Comparison of ENCODE assay signal across 8 cellular contexts in genomic region chr19:6500837-6501739, GRCh38. TPM values are rescaled to one million over a fixed set of nuclear protein-coding genes. Genes with fewer than 3 reads are reported as not detected.
A peak's percentile ranks its signal among the peaks of the same experiment; 100 is the strongest.
DNase-seq lines count a peak whose midpoint lies in the region; ATAC-seq and TF ChIP-seq lines count a peak whose summit lies in the region.

No MANE protein-coding gene starts in this region.

- no peaks in the 10 kb centered on the region for H3K9me3 ChIP-seq in breast epithelium
- no peaks in the 10 kb centered on the region for H3K9me3 ChIP-seq in iPS-18a (ENCODE audit: control insufficient read depth, low read depth, low read length)
- H3K9me3 ChIP-seq in suprapubic skin = no peaks in the 10 kb centered on the region

- H3K27ac Mint-ChIP-seq in MCF 10A (ENCODE audit: low read depth, unreplicated experiment) = no peak overlapping the region
- H3K27ac Mint-ChIP-seq in activated CD8-positive, alpha-beta T cell treated with anti-CD3 and anti-CD28 coated beads, Interleukin-2, amount 10 ng/mL, durations not matched to agents 7 days and 5 days = no peak overlapping the region

- TF ChIP-seq CTCF in MCF 10A (IDR thresholded peaks at IDR 0.05; ENCODE audit: unreplicated experiment) = no peak
- TF ChIP-seq CTCF in breast epithelium (IDR thresholded peaks at IDR 0.05) = no peak
- no peak for TF ChIP-seq CTCF in suprapubic skin (IDR thresholded peaks at IDR 0.05)

- WGBS in suprapubic skin = 68% methylated on average over 20 of the region's 24 CpGs

- H3K27me3 Mint-ChIP-seq in MCF 10A (ENCODE audit: insufficient read depth, unreplicated experiment) = peaks cover 12% of the 10 kb centered on the region
- peaks cover 6% of the 10 kb centered on the region for H3K27me3 Mint-ChIP-seq in activated CD8-positive, alpha-beta T cell treated with anti-CD3 and anti-CD28 coated beads, Interleukin-2, amount 10 ng/mL, durations not matched to agents 7 days and 5 days (ENCODE audit: low read depth)

- H3K36me3 ChIP-seq in breast epithelium (no peaks in the 10 kb centered on the region), iPS-18a (ENCODE audit: control insufficient read depth, low read depth, low read length) (no peaks in the 10 kb centered on the region), suprapubic skin (no peaks in the 10 kb centered on the region)

- H3K36me3 Mint-ChIP-seq in MCF 10A (ENCODE audit: insufficient read depth, unreplicated experiment) = no peaks in the 10 kb centered on the region
- no peaks in the 10 kb centered on the region for H3K36me3 Mint-ChIP-seq in activated CD8-positive, alpha-beta T cell treated with anti-CD3 and anti-CD28 coated beads, Interleukin-2, amount 10 ng/mL, durations not matched to agents 7 days and 5 days (ENCODE audit: low read depth)

- intact Hi-C loops in MCF 10A (cut with micrococcal nuclease) (no loop called here), breast epithelium (cut with DNase I; ENCODE audit: low total_unique reads) (no loop called here)

- H3K9ac ChIP-seq in iPS-18a (ENCODE audit: low read length) = no peak overlapping the region

- H3K4me3 ChIP-seq in breast epithelium = peak overlapping the region in 1 of 3 donors; percentile 65
- peak overlapping the region; percentile 55 for H3K4me3 ChIP-seq in iPS-18a (ENCODE audit: low read length)
- H3K4me3 ChIP-seq in suprapubic skin = peak overlapping the region; percentile 48

- CTCF ChIA-PET in MCF 10A (lab: Yijun Ruan, JAX) = interaction anchor here (0.5 kb wide), 1 partner anchor 131 kb away, joined by 3 read pairs; no protein-coding TSS in a partner anchor
- CTCF ChIA-PET in activated CD8-positive, alpha-beta T cell treated with anti-CD3 and anti-CD28 coated beads, Interleukin-2, amount 10 ng/mL, durations not matched to agents 7 days and 5 days (lab: Charles Lee) = interaction anchor here (1.2 to 1.6 kb wide), 2 partner anchors 13 to 16 kb away, joined by 3 read pairs; no protein-coding TSS in a partner anchor

- POLR2A ChIA-PET in MCF 10A (lab: Yijun Ruan, JAX) = no interaction called here
- POLR2A ChIA-PET in activated CD8-positive, alpha-beta T cell treated with anti-CD3 and anti-CD28 coated beads, Interleukin-2, amount 10 ng/mL, durations not matched to agents 7 days and 5 days (lab: Charles Lee) = interaction anchor here (0.6 to 1.2 kb wide), 2 partner anchors 20 to 183 kb away, joined by 4 read pairs; partner anchors contain the start of gene DENND1C

- no peak overlapping the region for H3K27ac ChIP-seq in breast epithelium
- no peak overlapping the region for H3K27ac ChIP-seq in iPS-18a (ENCODE audit: low read length)
- H3K27ac ChIP-seq in suprapubic skin = no peak overlapping the region

- DNase-seq in MCF 10A (ENCODE audit: unreplicated experiment) (no peak), breast epithelium (ENCODE audit: low spot score in 2 of 2) (no peak), suprapubic skin (ENCODE audit: low spot score in 2 of 2) (no peak), HCEC 1CT (no peak), islet precursor cell (no peak), NCI-H524 treated with DMSO at 0.1 percent for 48 hours (lab: John Stamatoyannopoulos, UW) (no peak)
- no peak for DNase-seq in activated CD8-positive, alpha-beta T cell treated with anti-CD3 and anti-CD28 coated beads, Interleukin-2, amount 10 ng/mL, durations not matched to agents 7 days and 5 days

- no peak for ATAC-seq in activated CD8-positive, alpha-beta T cell treated with anti-CD3 and anti-CD28 coated beads, Interleukin-2, amount 10 ng/mL, durations not matched to agents 7 days and 5 days

- H3K4me1 Mint-ChIP-seq in MCF 10A (ENCODE audit: insufficient read depth, unreplicated experiment) = no peaks in the 10 kb centered on the region
- H3K4me1 Mint-ChIP-seq in activated CD8-positive, alpha-beta T cell treated with anti-CD3 and anti-CD28 coated beads, Interleukin-2, amount 10 ng/mL, durations not matched to agents 7 days and 5 days (ENCODE audit: low read depth) = peaks cover 35% of the 10 kb centered on the region

- BruUV-seq in MCF 10A (replicated peaks; lab: Mats Ljungman, UMichigan) = no TSS peak

- H3K27me3 ChIP-seq in breast epithelium = peaks cover 7 to 36% of the 10 kb centered on the region in 2 donors
- peaks cover 14% of the 10 kb centered on the region for H3K27me3 ChIP-seq in iPS-18a (ENCODE audit: control insufficient read depth, insufficient read depth, low read length)
- peaks cover 45% of the 10 kb centered on the region for H3K27me3 ChIP-seq in suprapubic skin

- TF ChIP-seq POLR2A in breast epithelium (IDR thresholded peaks at IDR 0.05) (no peak), suprapubic skin (IDR thresholded peaks at IDR 0.05) (no peak)

- no peaks in the 10 kb centered on the region for H3K9me3 Mint-ChIP-seq in MCF 10A (ENCODE audit: unreplicated experiment)
- no peaks in the 10 kb centered on the region for H3K9me3 Mint-ChIP-seq in activated CD8-positive, alpha-beta T cell treated with anti-CD3 and anti-CD28 coated beads, Interleukin-2, amount 10 ng/mL, durations not matched to agents 7 days and 5 days (ENCODE audit: insufficient read depth)

- peak overlapping the region; percentile 35 for H3K4me3 Mint-ChIP-seq in MCF 10A (ENCODE audit: unreplicated experiment)
- H3K4me3 Mint-ChIP-seq in activated CD8-positive, alpha-beta T cell treated with anti-CD3 and anti-CD28 coated beads, Interleukin-2, amount 10 ng/mL, durations not matched to agents 7 days and 5 days = peak overlapping the region; percentile 70

- no peak for TF ChIP-seq EP300 in suprapubic skin (IDR thresholded peaks at IDR 0.05)

- peaks cover 4 to 6% of the 10 kb centered on the region in 2 donors for H3K4me1 ChIP-seq in breast epithelium
- peaks cover 3% of the 10 kb centered on the region for H3K4me1 ChIP-seq in iPS-18a (ENCODE audit: control insufficient read depth, low read depth, low read length)
- H3K4me1 ChIP-seq in suprapubic skin = peaks cover 24% of the 10 kb centered on the region

RNA-seq across cellular contexts. Expression of gene TUBB4A, which starts 1.0 kb away (rescaled TPM):
- not detected in 2 replicates for total RNA-seq in MCF 10A (2022)
- total RNA-seq in breast epithelium = under 1 TPM in 1 of 3 donors, not detected in 2; 0.48 TPM
- 1 to 10 TPM; 6.6 to 6.9 TPM for total RNA-seq in activated CD8-positive, alpha-beta T cell treated with anti-CD3 and anti-CD28 coated beads, Interleukin-2, amount 10 ng/mL, durations not matched to agents 7 days and 5 days
- total RNA-seq in suprapubic skin = 10 to 100 TPM in 1 of 4 donors, 1 to 10 TPM in 3; 2.1 to 13.9 (median 3.4) TPM

RNA-seq across cellular contexts. Expression of gene DENND1C, which starts 19.5 kb away (rescaled TPM):
- not detected in 2 replicates for total RNA-seq in MCF 10A (2022)
- total RNA-seq in breast epithelium = 1 to 10 TPM; 1.3 to 3.2 (median 2.5) TPM
- 10 to 100 TPM; 94.1 to 97.5 TPM for total RNA-seq in activated CD8-positive, alpha-beta T cell treated with anti-CD3 and anti-CD28 coated beads, Interleukin-2, amount 10 ng/mL, durations not matched to agents 7 days and 5 days
- 1 to 10 TPM in 3 of 4 donors, under 1 TPM in 1; 0.23 to 3.7 (median 1.5) TPM for total RNA-seq in suprapubic skin

RNA-seq across cellular contexts. Expression of gene TNFSF9, which starts 29.7 kb away (rescaled TPM):
- total RNA-seq in MCF 10A (2022) = 6.2 and 6.9 TPM in 2 replicates
- 1 to 10 TPM in 1 of 3 donors, under 1 TPM in 2; 0.33 to 1.6 (median 0.44) TPM for total RNA-seq in breast epithelium
- total RNA-seq in activated CD8-positive, alpha-beta T cell treated with anti-CD3 and anti-CD28 coated beads, Interleukin-2, amount 10 ng/mL, durations not matched to agents 7 days and 5 days = 1 to 10 TPM; 1.5 to 1.7 TPM
- 1 to 10 TPM; 1.0 to 2.9 (median 1.7) TPM for total RNA-seq in suprapubic skin

RNA-seq across cellular contexts. Expression of gene CRB3, which starts 37.0 kb away (rescaled TPM):
- total RNA-seq in MCF 10A (2022) = 13.6 and 15.6 TPM in 2 replicates
- 10 to 100 TPM in 2 of 3 donors, under 1 TPM in 1; 0.48 to 30.7 (median 24.6) TPM for total RNA-seq in breast epithelium
- 1 to 10 TPM in 1 of 2 experiments, not detected in 1; 1.1 TPM for total RNA-seq in activated CD8-positive, alpha-beta T cell treated with anti-CD3 and anti-CD28 coated beads, Interleukin-2, amount 10 ng/mL, durations not matched to agents 7 days and 5 days
- 100 to 1,000 TPM in 1 of 4 donors, 10 to 100 TPM in 3; 67.3 to 113 (median 76.1) TPM for total RNA-seq in suprapubic skin

RNA-seq across cellular contexts. Expression of gene SLC25A23, which starts 41.5 kb away (rescaled TPM):
- total RNA-seq in MCF 10A (2022) (14.5 and 21.3 TPM in 2 replicates), breast epithelium (10 to 100 TPM; 14.0 to 37.8 (median 18.4) TPM), suprapubic skin (10 to 100 TPM; 39.5 to 76.3 (median 61.6) TPM)
- 10 to 100 TPM; 27.5 to 28.0 TPM for total RNA-seq in activated CD8-positive, alpha-beta T cell treated with anti-CD3 and anti-CD28 coated beads, Interleukin-2, amount 10 ng/mL, durations not matched to agents 7 days and 5 days

Comparison
In these comparisons a context has a peak if more than half of its experiments do, and no peak if none do; other contexts are left out.
1. RNA of gene DENND1C, which starts 19.5 kb away (total RNA-seq): 94.1 to 97.5 TPM in activated CD8-positive, alpha-beta T cell treated with anti-CD3 and anti-CD28 coated beads, Interleukin-2, amount 10 ng/mL, durations not matched to agents 7 days and 5 days; 1.3 to 3.2 TPM in breast epithelium, 0.23 to 3.7 TPM in suprapubic skin and not detected in MCF 10A; every median in the first group is over 10 times any median in the second.